ENCODE assay signal across 20 cellular contexts in genomic region chr1:107704911-107705310, GRCh38.
"Had no signal": no experiment of that assay in that cellular context is flagged by ENCODE, and none has a peak within 500 bp of the region (broad histone marks: within the 10 kb centered on the region; RNA-seq: fewer than 3 reads in every experiment).

No MANE protein-coding gene starts in this region.

- H3K27me3 ChIP-seq: brain microvascular endothelial cell, left lung, sigmoid colon, tibial artery had no signal

- FAIRE-seq: kidney, urothelium cell line had no signal

- H3K9me3 ChIP-seq: left lung, sigmoid colon, tibial artery had no signal

- H3K4me1 ChIP-seq: left lung, tibial artery had no signal

- ATAC-seq: left lung, WTC11 had no signal

- H3K36me3 ChIP-seq: brain microvascular endothelial cell, sigmoid colon, tibial artery had no signal

- DNase-seq: activated CD4-positive, alpha-beta memory T cell treated with anti-CD3 and anti-CD28 coated beads for 36 hours; activated CD4-positive, alpha-beta T cell treated with anti-CD3 and anti-CD28 coated beads for 4 hours; activated naive CD8-positive, alpha-beta T cell treated with anti-CD3 and anti-CD28 coated beads for 36 hours; activated T-cell treated with anti-CD3 and anti-CD28 coated beads for 4 hours; amygdala; brain microvascular endothelial cell; effector CD8-positive, alpha-beta T cell; foreskin melanocyte; hypothalamus; kidney; left lung; nephron progenitor cell; nucleus accumbens; posterior cingulate gyrus; sigmoid colon; stimulated activated CD4-positive, alpha-beta T cell treated with anti-CD3 and anti-CD28 coated beads, Interleukin-2, amount 100 ng/mL, for 24 hours; stimulated activated naive CD4-positive, alpha-beta T cell treated with Interleukin-2 at 50 U/mL for 16 hours; tibial artery had no signal

- H3K27ac ChIP-seq: brain microvascular endothelial cell, left lung, sigmoid colon, tibial artery had no signal

- H3K4me3 ChIP-seq: left lung, sigmoid colon, tibial artery had no signal
